Comparison of ENCODE assay signal across 21 cellular contexts in genomic region chr10:82628373-82628772, GRCh38.
DNase-seq lines count a peak whose midpoint lies in the region; ATAC-seq, FAIRE-seq and TF ChIP-seq lines count a peak whose summit lies in the region.
"Had no signal": no experiment of that assay in that cellular context is flagged by ENCODE, and none has a peak within 500 bp of the region (broad histone marks: within the 10 kb centered on the region; RNA-seq: fewer than 3 reads in every experiment).

No MANE protein-coding gene starts in this region.

- FAIRE-seq in H54 (lab: Jason Lieb, UNC), result no peak

- in situ Hi-C loops in HAP-1 (cut with MboI; ENCODE audit: low sequenced_read_pairs), result no loop called here

- H3K9me3 ChIP-seq in mesodermal cell (ENCODE audit: control insufficient read depth, low read length), result no peaks in the 10 kb centered on the region
- no peaks in the 10 kb centered on the region for H3K9me3 ChIP-seq in HAP-1

- ATAC-seq in left ventricle myocardium superior, result peak; percentile 95
- no peak for ATAC-seq in HG03442 (IDR thresholded peaks at IDR 0.05; ENCODE audit: unreplicated experiment)
- ATAC-seq: natural killer cell had no signal

- DNase-seq in DMS53 treated with DMSO at 0.1 percent for 48 hours (lab: John Stamatoyannopoulos, UW; ENCODE audit: unreplicated experiment) (peak; percentile 70), NCI-H69 (lab: John Stamatoyannopoulos, UW) (peak; percentile 2), left ventricle myocardium superior (no peak), SHP77 (lab: John Stamatoyannopoulos, UW) (no peak), HAP-1 (ENCODE audit: low spot score in 2 of 2) (no peak), H54 (ENCODE audit: insufficient read length, low spot score) (no peak)
- DNase-seq: activated CD4-positive, alpha-beta T cell treated with anti-CD3 and anti-CD28 coated beads for 48 hours; activated CD8-positive, alpha-beta memory T cell treated with anti-CD3 and anti-CD28 coated beads, Interleukin-2, amount 50 U/mL, for 4 hours; caudate nucleus; DMS79 treated with DMSO at 0.1 percent for 48 hours; dorsolateral prefrontal cortex; foreskin melanocyte; mammary epithelial cell; natural killer cell; NCI-H187; NCI-H524; SHP77 treated with DMSO at 0.1 percent for 48 hours; T-helper 1 cell had no signal

- peak overlapping the region; percentile 17 for H3K27ac ChIP-seq in mesodermal cell (ENCODE audit: low read depth, low read length, severe bottlenecking)
- H3K27ac ChIP-seq: dorsolateral prefrontal cortex, HL-60 had no signal

- H3K4me1 ChIP-seq in mesodermal cell (ENCODE audit: control insufficient read depth, insufficient read depth, low read length, poor library complexity, severe bottlenecking), result peaks cover 8% of the 10 kb centered on the region
- H3K4me1 ChIP-seq in HAP-1, result no peaks in the 10 kb centered on the region

- H3K27me3 ChIP-seq in HAP-1 (ENCODE audit: low read depth), result no peaks in the 10 kb centered on the region
- H3K27me3 ChIP-seq: dorsolateral prefrontal cortex had no signal

- intact Hi-C loops in left ventricle myocardium superior (cut with micrococcal nuclease), result no loop called here

- TF ChIP-seq POLR2A in H54 (IDR thresholded peaks at IDR 0.05; ENCODE audit: low read depth, low read length), result no peak

- no peaks in the 10 kb centered on the region for H3K36me3 ChIP-seq in mesodermal cell (ENCODE audit: control insufficient read depth, insufficient read depth, low read length)
- H3K36me3 ChIP-seq in HAP-1 (replicated peaks), result no peaks in the 10 kb centered on the region

- H3K4me3 ChIP-seq in mesodermal cell (ENCODE audit: extremely low read depth, insufficient read depth, low read length, poor library complexity, severe bottlenecking) (no peak overlapping the region), HAP-1 (no peak overlapping the region)
- H3K4me3 ChIP-seq: dorsolateral prefrontal cortex had no signal

- WGBS in mesodermal cell (ENCODE audit: insufficient coverage in 2 of 2), 2 experiments, result 33% methylated on average over 1 of the region's 3 CpGs; no CpG with 5 or more reads in 1 of the 2 experiments

Comparison
In these comparisons a context has a peak if more than half of its experiments do, and no peak if none do; other contexts are left out.
1. DNase-seq: peak in DMS53 treated with DMSO at 0.1 percent for 48 hours (single experiment) and NCI-H69 (single experiment); none in left ventricle myocardium superior (single experiment), SHP77 (0 of 2), HAP-1 (0 of 2) and H54 (single experiment).